Comparison of ENCODE assay signal across 19 cellular contexts in the genomic region with DNA sequence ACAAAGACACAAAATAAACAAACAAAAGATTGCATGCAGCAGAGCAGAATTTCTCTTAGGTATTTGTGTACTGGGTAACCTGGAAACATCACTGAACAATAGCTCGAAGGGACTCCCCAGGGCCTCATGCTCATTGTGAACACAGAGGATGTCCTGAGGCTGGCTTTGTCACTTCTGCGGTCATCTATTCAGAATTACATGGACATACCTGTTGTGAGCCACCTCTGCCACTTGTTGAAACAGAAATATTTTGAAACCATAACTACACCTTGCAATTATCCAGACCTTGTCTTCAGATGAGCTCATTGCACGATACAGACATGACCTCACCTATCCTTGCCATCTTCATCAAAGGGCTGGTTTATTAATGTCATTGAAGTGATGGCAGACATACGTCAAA. TPM values are rescaled to one million over a fixed set of nuclear protein-coding genes. Genes with fewer than 3 reads are reported as not detected.
DNase-seq lines count a peak whose midpoint lies in the region; ATAC-seq lines count a peak whose summit lies in the region.
"Had no signal": no experiment of that assay in that cellular context is flagged by ENCODE, and none has a peak within 500 bp of the region (broad histone marks: within the 10 kb centered on the region; RNA-seq: fewer than 3 reads in every experiment).

No MANE protein-coding gene starts in this region.

- no peaks in the 10 kb centered on the region for H3K9me3 Mint-ChIP-seq in memory B cell

- peaks cover 3% of the 10 kb centered on the region for H3K9me3 ChIP-seq in T-helper 17 cell (ENCODE audit: control insufficient read depth, low read length, poor library complexity, severe bottlenecking)
- H3K9me3 ChIP-seq: Peyer's patch had no signal

- H3K27ac Mint-ChIP-seq in T-helper 17 cell (peak overlapping the region; percentile 60), memory B cell (no peak overlapping the region)

- H3K36me3 Mint-ChIP-seq in T-helper 17 cell (ENCODE audit: low read depth): peaks cover 6% of the 10 kb centered on the region
- H3K36me3 Mint-ChIP-seq in memory B cell: no peaks in the 10 kb centered on the region

- peaks cover 24% of the 10 kb centered on the region for H3K27me3 Mint-ChIP-seq in T-helper 17 cell
- peaks cover 7% of the 10 kb centered on the region for H3K27me3 Mint-ChIP-seq in memory B cell

- peaks cover 5% of the 10 kb centered on the region for H3K4me1 Mint-ChIP-seq in T-helper 17 cell
- peaks cover 3% of the 10 kb centered on the region for H3K4me1 Mint-ChIP-seq in memory B cell

- no peak overlapping the region for H3K4me3 Mint-ChIP-seq in T-helper 17 cell
- no peak overlapping the region for H3K4me3 Mint-ChIP-seq in memory B cell

- ATAC-seq in T-helper 17 cell: no peak
- peak; percentile 21 for ATAC-seq in memory B cell (ENCODE audit: low read depth)
- no peak for ATAC-seq in HG03354 (IDR thresholded peaks at IDR 0.05; ENCODE audit: poor library complexity, severe bottlenecking, unreplicated experiment)
- ATAC-seq: HCT116 had no signal

- DNase-seq in DMS53 (lab: John Stamatoyannopoulos, UW) (peak; percentile 82), DMS53 treated with DMSO at 0.1 percent for 48 hours (lab: John Stamatoyannopoulos, UW; ENCODE audit: unreplicated experiment) (no peak), DMS153 treated with DMSO at 0.1 percent for 48 hours (lab: John Stamatoyannopoulos, UW; ENCODE audit: unreplicated experiment) (peak; percentile 25), T-helper 17 cell (no peak), memory B cell (ENCODE audit: low spot score in 2 of 2) (no peak), medulla oblongata (ENCODE audit: extremely low spot score) (no peak)
- no peak for DNase-seq in stimulated activated CD4-positive, alpha-beta T cell treated with anti-CD3 and anti-CD28 coated beads, Interleukin-12 subunit alpha, Interleukin-12 subunit beta, amount 100 ng/mL, for 4 hours
- DNase-seq: DMS79 treated with DMSO at 0.1 percent for 48 hours, KBM-7, NCI-H1092, NCI-H187 treated with DMSO at 0.1 percent for 48 hours, NCI-H2227 treated with DMSO at 0.1 percent for 48 hours, NCI-H69, Peyer's patch, Right ventricle myocardium superior, T-helper 2 cell had no signal

RNA-seq across cellular contexts. Expression of a gene that starts 23.4 kb away (rescaled TPM):
- under 1 TPM; 0.30 to 0.39 TPM for total RNA-seq in T-helper 17 cell
- total RNA-seq: MCF 10A, Right ventricle myocardium superior had no signal

Comparison
In these comparisons a context has a peak if more than half of its experiments do, and no peak if none do; other contexts are left out.
1. DNase-seq: peak in DMS53 (single experiment) and DMS153 treated with DMSO at 0.1 percent for 48 hours (single experiment); none in DMS53 treated with DMSO at 0.1 percent for 48 hours (single experiment), T-helper 17 cell (0 of 3), memory B cell (0 of 2), medulla oblongata (single experiment) and stimulated activated CD4-positive, alpha-beta T cell treated with anti-CD3 and anti-CD28 coated beads, Interleukin-12 subunit alpha, Interleukin-12 subunit beta, amount 100 ng/mL, for 4 hours (single experiment).